Comparison of ENCODE assay signal across 8 cellular contexts in the genomic region with DNA sequence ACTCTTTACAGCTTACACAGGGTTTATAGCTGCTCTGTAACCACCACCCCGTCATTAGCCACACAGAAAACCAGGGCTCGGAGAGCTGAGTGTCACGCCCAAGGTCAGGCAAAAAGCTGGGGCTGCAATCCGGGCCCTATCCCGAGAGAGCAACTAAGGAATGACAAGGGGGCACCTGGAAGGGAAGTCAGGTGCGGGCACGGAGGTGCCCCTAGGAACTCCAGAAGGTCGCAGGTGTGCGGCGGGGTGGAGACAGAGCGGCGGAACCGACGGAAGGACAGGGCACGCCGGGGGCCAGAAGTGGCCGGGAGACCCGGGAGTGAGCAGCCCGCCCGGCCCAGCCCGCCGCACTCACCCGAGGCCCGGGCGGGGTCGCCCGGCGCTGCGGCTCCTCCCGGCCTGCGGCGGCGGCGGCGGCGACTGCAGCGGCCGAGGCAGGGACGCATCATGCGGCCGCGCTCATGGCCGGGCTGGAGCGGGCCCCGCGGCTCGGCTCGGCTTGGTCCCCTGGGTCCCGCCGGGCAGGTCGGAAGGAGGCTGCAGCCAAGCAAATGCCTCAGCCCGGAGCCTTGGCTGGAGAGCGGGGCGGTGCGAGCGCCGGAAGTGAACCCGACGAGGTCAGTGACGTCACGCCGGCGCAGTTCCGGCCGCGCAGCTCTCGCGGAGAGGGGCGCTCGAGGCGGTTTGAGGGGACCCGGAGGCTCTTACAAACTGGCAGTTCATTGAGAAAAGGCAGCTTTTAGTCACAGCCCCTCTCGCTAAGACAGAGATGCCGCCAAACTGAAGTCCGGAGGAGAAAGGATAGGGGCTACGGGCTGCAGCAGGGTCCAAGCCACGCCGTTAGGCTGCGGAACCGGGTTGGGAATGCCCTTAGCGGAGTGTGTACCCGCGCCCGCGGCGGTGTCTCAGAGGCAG. TPM values are rescaled to one million over a fixed set of nuclear protein-coding genes. Genes with fewer than 3 reads are reported as not detected.
DNase-seq lines count a peak whose midpoint lies in the region; ATAC-seq and TF ChIP-seq lines count a peak whose summit lies in the region.

A gene with protein sequence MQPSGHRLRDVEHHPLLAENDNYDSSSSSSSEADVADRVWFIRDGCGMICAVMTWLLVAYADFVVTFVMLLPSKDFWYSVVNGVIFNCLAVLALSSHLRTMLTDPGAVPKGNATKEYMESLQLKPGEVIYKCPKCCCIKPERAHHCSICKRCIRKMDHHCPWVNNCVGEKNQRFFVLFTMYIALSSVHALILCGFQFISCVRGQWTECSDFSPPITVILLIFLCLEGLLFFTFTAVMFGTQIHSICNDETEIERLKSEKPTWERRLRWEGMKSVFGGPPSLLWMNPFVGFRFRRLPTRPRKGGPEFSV (minus strand): TSS at position 605 of the 915 bp plus-strand sequence. CDS start 20,917 bp downstream, outside the sequence.

- H3K27me3 ChIP-seq in SJSA1 (replicated peaks) (no peaks in the 10 kb centered on the region), neutrophil (no peaks in the 10 kb centered on the region)

- DNase-seq in EL (peak; percentile 85), Kasumi-1 (lab: John Stamatoyannopoulos, UW) (peak; percentile 74 to 79), SJSA1 (ENCODE audit: low read depth in 1 of 2, low spot score in 2 of 2) (peak; percentile 86 to 92), foreskin melanocyte (peak; percentile 81), substantia nigra (lab: John Stamatoyannopoulos, UW) (peak in 48 of 49 donors; percentile 32 to 95 (median 78))
- DNase-seq in activated naive CD4-positive, alpha-beta T cell (lab: John Stamatoyannopoulos, UW), result peak; percentile 55 to 80 (median 72)

- H3K9me3 ChIP-seq in SJSA1 (replicated peaks) (no peaks in the 10 kb centered on the region), neutrophil (no peaks in the 10 kb centered on the region)

- peak within 1 kb of the TSS; percentile 89 for H3K4me3 ChIP-seq in SJSA1
- H3K4me3 ChIP-seq in neutrophil (ENCODE audit: low read depth in 1 of 2, low read length in 1 of 2), result peak within 1 kb of the TSS; percentile 79 to 87

- H3K27ac ChIP-seq in SJSA1 (peak within 1 kb of the TSS; percentile 96), neutrophil (peak within 1 kb of the TSS; percentile 97), substantia nigra (ENCODE audit: low read depth, low read length, poor library complexity, severe bottlenecking) (peak within 1 kb of the TSS; percentile 92)

- peaks cover 21% of the 10 kb centered on the region for H3K36me3 ChIP-seq in SJSA1
- no peaks in the 10 kb centered on the region for H3K36me3 ChIP-seq in neutrophil

- peak; percentile 35 for TF ChIP-seq CTCF in neutrophil (IDR thresholded peaks at IDR 0.05)

- ATAC-seq in GM21825 (IDR thresholded peaks at IDR 0.05; ENCODE audit: unreplicated experiment), result peak; percentile 87

- peaks cover 12% of the 10 kb centered on the region for H3K4me1 ChIP-seq in SJSA1 (replicated peaks)
- H3K4me1 ChIP-seq in neutrophil (ENCODE audit: control insufficient read depth in 1 of 2, insufficient read depth in 1 of 2, low read depth in 1 of 2, low read length in 1 of 2), result peaks cover 68 to 74% of the 10 kb centered on the region in 2 experiments

RNA-seq across cellular contexts. Expression of the gene that starts here (rescaled TPM):
- total RNA-seq in SJSA1 (2014; rRNA removed; shearing (Covaris generic)), result 72.6 and 73.1 TPM in 2 replicates

Comparison
In these comparisons a context has a peak if more than half of its experiments do, and no peak if none do; other contexts are left out.
1. Peak in every context shown above with its lines: DNase-seq, ATAC-seq, H3K4me3 ChIP-seq and H3K27ac ChIP-seq.